ENCODE assay signal across 27 cellular contexts in genomic region chrX:69062493-69062892, GRCh38.
"Had no signal": no experiment of that assay in that cellular context is flagged by ENCODE, and none has a peak within 500 bp of the region (broad histone marks: within the 10 kb centered on the region; RNA-seq: fewer than 3 reads in every experiment).

No MANE protein-coding gene starts in this region.

- H3K27me3 Mint-ChIP-seq: activated CD4-positive, alpha-beta memory T cell treated with anti-CD3 and anti-CD28 coated beads, Interleukin-2, amount 10 ng/mL, durations not matched to agents 7 days and 5 days; activated T-helper 17 cell treated with anti-CD3 and anti-CD28 coated beads, Interleukin-2, amount 50 U/mL, for 72 hours; stimulated activated naive CD8-positive, alpha-beta T cell treated with anti-CD3 and anti-CD28 coated beads, Interleukin-15, amount 100 ng/mL, for 72 hours; T-helper 17 cell had no signal

- H3K4me3 ChIP-seq: breast epithelium, esophagus squamous epithelium, left ventricle myocardium inferior, pancreas, thyroid gland, upper lobe of right lung had no signal

- H3K9me3 ChIP-seq: left ventricle myocardium inferior, pancreas, thyroid gland, upper lobe of right lung had no signal

- ATAC-seq: activated T-cell treated with anti-CD3 and anti-CD28 coated beads, Interleukin-2, amount 50 U/mL, for 4 hours; activated T-helper 17 cell treated with anti-CD3 and anti-CD28 coated beads, Interleukin-2, amount 50 U/mL, for 72 hours; pancreas; right cardiac atrium; stimulated activated effector memory CD8-positive, alpha-beta T cell treated with anti-CD3 and anti-CD28 coated beads, Interleukin-12 subunit alpha, Interleukin-12 subunit beta, amount 100 ng/mL, for 72 hours; stimulated activated naive CD8-positive, alpha-beta T cell treated with anti-CD3 and anti-CD28 coated beads, Interleukin-15, amount 100 ng/mL, for 72 hours; T-helper 17 cell; upper lobe of right lung; WTC11 had no signal

- H3K4me3 Mint-ChIP-seq: activated CD4-positive, alpha-beta memory T cell treated with anti-CD3 and anti-CD28 coated beads, Interleukin-2, amount 10 ng/mL, durations not matched to agents 7 days and 5 days; activated CD4-positive, alpha-beta T cell treated with anti-CD3 and anti-CD28 coated beads, Interleukin-2, amount 10 ng/mL, durations not matched to agents 7 days and 5 days; activated T-cell treated with anti-CD3 and anti-CD28 coated beads, Interleukin-2, amount 50 U/mL, for 4 hours; activated T-helper 17 cell treated with anti-CD3 and anti-CD28 coated beads, Interleukin-2, amount 50 U/mL, for 72 hours; nephron progenitor cell; stimulated activated effector memory CD8-positive, alpha-beta T cell treated with anti-CD3 and anti-CD28 coated beads, Interleukin-12 subunit alpha, Interleukin-12 subunit beta, amount 100 ng/mL, for 72 hours; stimulated activated naive CD8-positive, alpha-beta T cell treated with anti-CD3 and anti-CD28 coated beads, Interleukin-15, amount 100 ng/mL, for 72 hours; T-helper 17 cell; WTC11 had no signal

- DNase-seq: activated CD4-positive, alpha-beta memory T cell treated with anti-CD3 and anti-CD28 coated beads, Interleukin-2, amount 10 ng/mL, durations not matched to agents 7 days and 5 days; activated CD4-positive, alpha-beta T cell treated with anti-CD3 and anti-CD28 coated beads for 1 hour; activated CD4-positive, alpha-beta T cell treated with anti-CD3 and anti-CD28 coated beads, Interleukin-2, amount 10 ng/mL, durations not matched to agents 7 days and 5 days; activated gamma-delta T cell treated with Interleukin-2 at 50 U/mL for 16 hours; activated naive CD4-positive, alpha-beta T cell treated with anti-CD3 and anti-CD28 coated beads, Interleukin-2, amount 50 U/mL, for 16 hours; activated T-cell treated with anti-CD3 and anti-CD28 coated beads, Interleukin-2, amount 50 U/mL, for 4 hours; amniotic stem cell; central memory CD4-positive, alpha-beta T cell; dermis blood vessel endothelial cell; effector CD8-positive, alpha-beta T cell; esophagus squamous epithelium; foreskin melanocyte; left ventricle myocardium inferior; nephron progenitor cell; right cardiac atrium; stimulated activated CD4-positive, alpha-beta T cell treated with anti-CD3 and anti-CD28 coated beads, Interleukin-4, amount 100 ng/mL, for 1 hour; stimulated activated naive CD8-positive, alpha-beta T cell treated with anti-CD3 and anti-CD28 coated beads, Interleukin-15, amount 100 ng/mL, for 72 hours; SW 1271; T-helper 17 cell; thyroid gland; upper lobe of right lung had no signal

- H3K36me3 ChIP-seq: breast epithelium, esophagus squamous epithelium, left ventricle myocardium inferior, pancreas, thyroid gland, upper lobe of right lung had no signal

- H3K4me1 Mint-ChIP-seq: activated CD4-positive, alpha-beta memory T cell treated with anti-CD3 and anti-CD28 coated beads, Interleukin-2, amount 10 ng/mL, durations not matched to agents 7 days and 5 days; activated CD4-positive, alpha-beta T cell treated with anti-CD3 and anti-CD28 coated beads, Interleukin-2, amount 10 ng/mL, durations not matched to agents 7 days and 5 days; activated T-helper 17 cell treated with anti-CD3 and anti-CD28 coated beads, Interleukin-2, amount 50 U/mL, for 72 hours; stimulated activated effector memory CD8-positive, alpha-beta T cell treated with anti-CD3 and anti-CD28 coated beads, Interleukin-12 subunit alpha, Interleukin-12 subunit beta, amount 100 ng/mL, for 72 hours; stimulated activated naive CD8-positive, alpha-beta T cell treated with anti-CD3 and anti-CD28 coated beads, Interleukin-15, amount 100 ng/mL, for 72 hours; T-helper 17 cell had no signal

- H3K27me3 ChIP-seq: esophagus squamous epithelium, thyroid gland, upper lobe of right lung had no signal

- H3K9me3 Mint-ChIP-seq: activated CD4-positive, alpha-beta memory T cell treated with anti-CD3 and anti-CD28 coated beads, Interleukin-2, amount 10 ng/mL, durations not matched to agents 7 days and 5 days; activated CD4-positive, alpha-beta T cell treated with anti-CD3 and anti-CD28 coated beads, Interleukin-2, amount 10 ng/mL, durations not matched to agents 7 days and 5 days; activated T-cell treated with anti-CD3 and anti-CD28 coated beads, Interleukin-2, amount 50 U/mL, for 4 hours; activated T-helper 17 cell treated with anti-CD3 and anti-CD28 coated beads, Interleukin-2, amount 50 U/mL, for 72 hours; stimulated activated effector memory CD8-positive, alpha-beta T cell treated with anti-CD3 and anti-CD28 coated beads, Interleukin-12 subunit alpha, Interleukin-12 subunit beta, amount 100 ng/mL, for 72 hours; stimulated activated naive CD8-positive, alpha-beta T cell treated with anti-CD3 and anti-CD28 coated beads, Interleukin-15, amount 100 ng/mL, for 72 hours; WTC11 had no signal

- H3K27ac Mint-ChIP-seq: activated CD4-positive, alpha-beta memory T cell treated with anti-CD3 and anti-CD28 coated beads, Interleukin-2, amount 10 ng/mL, durations not matched to agents 7 days and 5 days; activated CD4-positive, alpha-beta T cell treated with anti-CD3 and anti-CD28 coated beads, Interleukin-2, amount 10 ng/mL, durations not matched to agents 7 days and 5 days; activated T-helper 17 cell treated with anti-CD3 and anti-CD28 coated beads, Interleukin-2, amount 50 U/mL, for 72 hours; nephron progenitor cell; stimulated activated effector memory CD8-positive, alpha-beta T cell treated with anti-CD3 and anti-CD28 coated beads, Interleukin-12 subunit alpha, Interleukin-12 subunit beta, amount 100 ng/mL, for 72 hours; stimulated activated naive CD8-positive, alpha-beta T cell treated with anti-CD3 and anti-CD28 coated beads, Interleukin-15, amount 100 ng/mL, for 72 hours; T-helper 17 cell; WTC11 had no signal

- H3K36me3 Mint-ChIP-seq: stimulated activated effector memory CD8-positive, alpha-beta T cell treated with anti-CD3 and anti-CD28 coated beads, Interleukin-12 subunit alpha, Interleukin-12 subunit beta, amount 100 ng/mL, for 72 hours; WTC11 had no signal

- H3K4me1 ChIP-seq: breast epithelium, esophagus squamous epithelium, pancreas, thyroid gland, upper lobe of right lung had no signal

- H3K27ac ChIP-seq: breast epithelium, epithelial cell of prostate, esophagus squamous epithelium, left ventricle myocardium inferior, pancreas, thyroid gland, upper lobe of right lung had no signal
